11 cellular contexts compared by ENCODE assay signal in the genomic region with DNA sequence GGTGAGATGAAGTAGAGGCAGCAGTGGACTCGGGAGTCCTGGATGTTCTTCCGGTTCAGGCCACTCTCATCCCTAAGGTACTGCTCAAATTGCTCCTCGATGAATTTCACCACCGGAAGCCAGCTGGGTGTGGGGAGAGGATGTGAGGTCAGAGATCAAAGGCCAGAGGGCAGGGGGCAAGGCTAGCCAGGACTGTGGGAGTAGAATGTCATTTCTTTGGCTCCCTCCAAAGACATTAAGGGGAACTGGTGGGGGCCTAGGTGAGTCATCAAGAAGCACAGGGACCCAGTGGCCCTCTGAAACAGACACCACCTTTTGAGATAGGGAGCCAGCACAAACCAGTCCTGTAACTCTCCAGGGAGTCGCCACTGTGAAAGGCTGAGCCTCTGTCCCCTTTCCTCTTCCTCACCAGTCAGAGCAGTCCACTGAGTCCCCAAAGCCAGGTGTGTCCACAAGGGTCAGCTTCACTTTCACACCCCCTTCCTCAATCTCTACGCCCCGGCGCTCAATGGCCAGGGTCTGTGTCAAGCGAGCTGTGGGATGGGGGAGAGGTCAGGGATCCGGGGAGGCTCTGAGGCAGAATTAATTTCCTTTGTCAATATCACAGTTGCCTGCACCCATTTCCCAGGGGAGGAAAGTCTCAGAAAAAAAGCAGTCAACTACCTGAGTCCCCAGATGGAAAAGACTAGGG. TPM values are rescaled to one million over a fixed set of nuclear protein-coding genes. Genes with fewer than 3 reads are reported as not detected.
DNase-seq lines count a peak whose midpoint lies in the region; ATAC-seq and TF ChIP-seq lines count a peak whose summit lies in the region.
"Had no signal": no experiment of that assay in that cellular context is flagged by ENCODE, and none has a peak within 500 bp of the region (broad histone marks: within the 10 kb centered on the region; RNA-seq: fewer than 3 reads in every experiment).

No MANE protein-coding gene starts in this region.

- H4K20me1 ChIP-seq in osteoblast (ENCODE audit: insufficient read depth, low read length), result peaks cover 8% of the 10 kb centered on the region

- H3K9me3 Mint-ChIP-seq in activated naive CD4-positive, alpha-beta T cell treated with anti-CD3 and anti-CD28 coated beads, Interleukin-2, amount 50 U/mL, for 24 hours, result no peaks in the 10 kb centered on the region

- H3K36me3 ChIP-seq in osteoblast (ENCODE audit: insufficient read depth, low read length), result no peaks in the 10 kb centered on the region
- H3K36me3 ChIP-seq in suprapubic skin, result no peaks in the 10 kb centered on the region

- peaks cover 4% of the 10 kb centered on the region for H3K79me2 ChIP-seq in osteoblast (ENCODE audit: insufficient read depth, low read length)
- H3K79me2 ChIP-seq: parathyroid adenoma had no signal

- H3K4me2 ChIP-seq in osteoblast (ENCODE audit: insufficient read depth, low read length), result no peak overlapping the region

- H3K27me3 ChIP-seq in osteoblast (ENCODE audit: insufficient read depth, low read length) (no peaks in the 10 kb centered on the region), suprapubic skin (no peaks in the 10 kb centered on the region)
- H3K27me3 ChIP-seq: dorsolateral prefrontal cortex had no signal

- TF ChIP-seq EP300 in suprapubic skin (IDR thresholded peaks at IDR 0.05), result no peak

- H3K36me3 Mint-ChIP-seq in activated naive CD4-positive, alpha-beta T cell treated with anti-CD3 and anti-CD28 coated beads, Interleukin-2, amount 50 U/mL, for 24 hours, result peaks cover 4% of the 10 kb centered on the region

- H3K27me3 Mint-ChIP-seq in activated naive CD4-positive, alpha-beta T cell treated with anti-CD3 and anti-CD28 coated beads, Interleukin-2, amount 50 U/mL, for 24 hours, result no peaks in the 10 kb centered on the region

- ATAC-seq in HG02759 (IDR thresholded peaks at IDR 0.05; ENCODE audit: unreplicated experiment), result no peak

- no peak for TF ChIP-seq CTCF in NB4 (IDR thresholded peaks at IDR 0.05; ENCODE audit: low read depth, low read length)
- no peak for TF ChIP-seq CTCF in osteoblast (IDR thresholded peaks at IDR 0.05; ENCODE audit: extremely low read depth, low read depth, low read length)
- TF ChIP-seq CTCF in suprapubic skin (IDR thresholded peaks at IDR 0.05), result no peak
- no peak for TF ChIP-seq CTCF in GM20000 (IDR thresholded peaks at IDR 0.05; ENCODE audit: extremely low read depth, missing control alignments)

- no peak overlapping the region for H2AFZ ChIP-seq in osteoblast (ENCODE audit: low read length)
- H2AFZ ChIP-seq: parathyroid adenoma had no signal

- peaks cover 14% of the 10 kb centered on the region for H3K4me1 ChIP-seq in osteoblast (ENCODE audit: insufficient read depth, low read length)
- H3K4me1 ChIP-seq in suprapubic skin, result peaks cover 22% of the 10 kb centered on the region

- H3K4me3 ChIP-seq in GM08714 (ENCODE audit: low read length) (peak overlapping the region; percentile 59; the same call in 1 of the 2 replicates), NB4 (ENCODE audit: low read depth, low read length) (no peak overlapping the region), osteoblast (ENCODE audit: insufficient read depth, low read length) (no peak overlapping the region), suprapubic skin (no peak overlapping the region)
- H3K4me3 ChIP-seq: dorsolateral prefrontal cortex had no signal

- H3K4me1 Mint-ChIP-seq in activated naive CD4-positive, alpha-beta T cell treated with anti-CD3 and anti-CD28 coated beads, Interleukin-2, amount 50 U/mL, for 24 hours, result peaks cover 60% of the 10 kb centered on the region

- H3K27ac ChIP-seq in osteoblast (ENCODE audit: low read depth, low read length) (no peak overlapping the region), suprapubic skin (no peak overlapping the region)
- H3K27ac ChIP-seq: parathyroid adenoma had no signal

- H3K9me3 ChIP-seq in osteoblast (ENCODE audit: low read depth, low read length) (no peaks in the 10 kb centered on the region), suprapubic skin (no peaks in the 10 kb centered on the region)

- DNase-seq in NB4 (ENCODE audit: low read depth), result peak; percentile 77
- peak; percentile 69 for DNase-seq in osteoblast (ENCODE audit: insufficient read length, low spot score, missing footprints)
- DNase-seq in suprapubic skin (ENCODE audit: low spot score in 2 of 2), result no peak
- no peak for DNase-seq in GM20000 (ENCODE audit: low spot score)
- DNase-seq: dorsolateral prefrontal cortex, NCI-H1092 treated with DMSO at 0.1 percent for 48 hours, Right ventricle myocardium superior had no signal

- WGBS in suprapubic skin, result 79% methylated on average over 10 of the region's 10 CpGs

- H3K27ac Mint-ChIP-seq in activated naive CD4-positive, alpha-beta T cell treated with anti-CD3 and anti-CD28 coated beads, Interleukin-2, amount 50 U/mL, for 24 hours, result peak overlapping the region; percentile 93

- peak overlapping the region; percentile 89 for H3K4me3 Mint-ChIP-seq in activated naive CD4-positive, alpha-beta T cell treated with anti-CD3 and anti-CD28 coated beads, Interleukin-2, amount 50 U/mL, for 24 hours

- no peak for TF ChIP-seq POLR2A in NB4 (IDR thresholded peaks at IDR 0.05; ENCODE audit: extremely low read depth, insufficient read length)
- TF ChIP-seq POLR2A in suprapubic skin (IDR thresholded peaks at IDR 0.05), result no peak

RNA-seq across cellular contexts. Expression of a gene that starts 0.9 kb away (rescaled TPM):
- 0.29 TPM in 1 of 2 replicates, not detected in the other for total RNA-seq in osteoblast
- total RNA-seq in suprapubic skin, result 1 to 10 TPM in 2 of 4 donors, under 1 TPM in 1, not detected in 1; 0.52 to 2.3 (median 1.3) TPM

RNA-seq across cellular contexts. Expression of a gene that starts 6.9 kb away (rescaled TPM):
- not detected in 2 replicates for total RNA-seq in osteoblast
- total RNA-seq in suprapubic skin, result not detected
- total RNA-seq: Right ventricle myocardium superior had no signal

RNA-seq across cellular contexts. Expression of a gene that starts 11.2 kb away (rescaled TPM):
- total RNA-seq in osteoblast (26.5 and 31.5 TPM in 2 replicates), suprapubic skin (10 to 100 TPM; 34.4 to 43.2 (median 38.4) TPM)

RNA-seq across cellular contexts. Expression of a gene that starts 13.7 kb away (rescaled TPM):
- 10.0 and 10.9 TPM in 2 replicates for total RNA-seq in osteoblast
- total RNA-seq in suprapubic skin, result 10 to 100 TPM in 1 of 4 donors, 1 to 10 TPM in 3; 6.3 to 12.1 (median 8.1) TPM

RNA-seq across cellular contexts. Expression of a gene that starts 25.9 kb away (rescaled TPM):
- total RNA-seq in osteoblast (10.9 and 14.8 TPM in 2 replicates), suprapubic skin (10 to 100 TPM in 1 of 4 donors, 1 to 10 TPM in 3; 4.9 to 14.3 (median 7.3) TPM)

Comparison
In these comparisons a context has a peak if more than half of its experiments do, and no peak if none do; other contexts are left out.
1. DNase-seq: peak in NB4 (single experiment) and osteoblast (single experiment); none in suprapubic skin (0 of 2) and GM20000 (single experiment).